Comparison of ENCODE assay signal across 8 cellular contexts in genomic region chr13:75761373-75761772, GRCh38.
DNase-seq lines count a peak whose midpoint lies in the region; ATAC-seq, FAIRE-seq and TF ChIP-seq lines count a peak whose summit lies in the region.

No MANE protein-coding gene starts in this region.

- H3K27me3 ChIP-seq in cardiac muscle cell, result no peaks in the 10 kb centered on the region
- H3K27me3 ChIP-seq in Karpas-422 (ENCODE audit: low read length), result no peaks in the 10 kb centered on the region
- H3K27me3 ChIP-seq in SJCRH30, result no peaks in the 10 kb centered on the region

- peak overlapping the region; percentile 59 for H3K27ac ChIP-seq in cardiac muscle cell
- no peak overlapping the region for H3K27ac ChIP-seq in kidney (ENCODE audit: low read depth in 2 of 2, low read length in 2 of 2)
- peak overlapping the region; percentile 56 for H3K27ac ChIP-seq in urinary bladder (ENCODE audit: low read depth)
- no peak overlapping the region for H3K27ac ChIP-seq in Karpas-422 (ENCODE audit: low read length)
- no peak overlapping the region for H3K27ac ChIP-seq in SJCRH30

- H3K4me1 Mint-ChIP-seq in activated B cell treated with CpG ODN at 0.5 μM for 24 hours, result peaks cover 27% of the 10 kb centered on the region

- no peak overlapping the region for H3K4me2 ChIP-seq in Karpas-422 (ENCODE audit: low read depth, low read length, poor library complexity, severe bottlenecking)

- H3K9me3 ChIP-seq in cardiac muscle cell (ENCODE audit: low read depth) (no peaks in the 10 kb centered on the region), kidney (ENCODE audit: control insufficient read depth in 1 of 2, low read length in 2 of 2) (no peaks in the 10 kb centered on the region), Karpas-422 (ENCODE audit: low read length) (no peaks in the 10 kb centered on the region), SJCRH30 (replicated peaks) (0 out of 2 replicates have a peak, but pooled peaks cover 3% of the 10 kb centered on the region)

- H3K9me3 Mint-ChIP-seq in activated B cell treated with CpG ODN at 0.5 μM for 24 hours, result no peaks in the 10 kb centered on the region

- no peaks in the 10 kb centered on the region for H3K36me3 Mint-ChIP-seq in activated B cell treated with CpG ODN at 0.5 μM for 24 hours (ENCODE audit: low read depth)

- no peak for FAIRE-seq in kidney (lab: Jason Lieb, UNC)

- intact Hi-C loops in left ventricle myocardium superior (cut with micrococcal nuclease), result loop anchor here (5.0 kb wide), 1 partner anchor 36 kb away; no protein-coding TSS in a partner anchor
- intact Hi-C loops in activated B cell treated with CpG ODN at 0.5 μM for 24 hours (cut with micrococcal nuclease), result no loop called here
- intact Hi-C loops in kidney (cut with DNase I), result no loop called here

- TF ChIP-seq CTCF in cardiac muscle cell (IDR thresholded peaks at IDR 0.05; ENCODE audit: low read depth, low read length) (no peak), activated B cell treated with CpG ODN at 0.5 μM for 24 hours (IDR thresholded peaks at IDR 0.05) (no peak), kidney (IDR thresholded peaks at IDR 0.05; ENCODE audit: borderline replicate concordance, extremely low read depth, insufficient read depth) (no peak)

- no peaks in the 10 kb centered on the region for H4K20me1 ChIP-seq in Karpas-422 (ENCODE audit: insufficient read depth, low read depth, low read length)

- ATAC-seq in left ventricle myocardium superior, result no peak
- ATAC-seq in activated B cell treated with CpG ODN at 0.5 μM for 24 hours (ENCODE audit: low read depth), result no peak

- POLR2A ChIA-PET in activated B cell treated with CpG ODN at 0.5 μM for 24 hours (lab: Charles Lee), result interaction anchor here (1.0 kb wide), 1 partner anchor 223 kb away, joined by 3 read pairs; no protein-coding TSS in a partner anchor

- H3K36me3 ChIP-seq in cardiac muscle cell (no peaks in the 10 kb centered on the region), kidney (ENCODE audit: control insufficient read depth in 1 of 2, insufficient read depth in 2 of 2, low read length in 2 of 2) (no peaks in the 10 kb centered on the region), urinary bladder (ENCODE audit: insufficient read depth) (no peaks in the 10 kb centered on the region), Karpas-422 (ENCODE audit: insufficient read depth, low read length) (no peaks in the 10 kb centered on the region), SJCRH30 (no peaks in the 10 kb centered on the region)

- DNase-seq in cardiac muscle cell (ENCODE audit: low read depth in 1 of 2, low spot score in 1 of 2) (no peak), left ventricle myocardium superior (no peak), activated B cell treated with CpG ODN at 0.5 μM for 24 hours (no peak), kidney (no peak), Karpas-422 (no peak), middle frontal gyrus (ENCODE audit: extremely low spot score, low spot score) (no peak), SJCRH30 (no peak)

- no peak overlapping the region for H3K27ac Mint-ChIP-seq in activated B cell treated with CpG ODN at 0.5 μM for 24 hours

- no peak overlapping the region for H2AFZ ChIP-seq in Karpas-422 (ENCODE audit: low read length)

- H3K27me3 Mint-ChIP-seq in activated B cell treated with CpG ODN at 0.5 μM for 24 hours, result no peaks in the 10 kb centered on the region

- H3K79me2 ChIP-seq in Karpas-422 (ENCODE audit: low read length), result no peaks in the 10 kb centered on the region

- peak overlapping the region; percentile 55 to 76 for H3K9ac ChIP-seq in kidney (ENCODE audit: low read length in 2 of 2)
- no peak overlapping the region for H3K9ac ChIP-seq in Karpas-422 (ENCODE audit: low read length)

- peak overlapping the region; percentile 75 for H3K4me3 Mint-ChIP-seq in activated B cell treated with CpG ODN at 0.5 μM for 24 hours

- H3K4me3 ChIP-seq in cardiac muscle cell, result peak overlapping the region; percentile 12
- peak overlapping the region; percentile 48 to 63 for H3K4me3 ChIP-seq in kidney (ENCODE audit: low read length in 2 of 2)
- H3K4me3 ChIP-seq in urinary bladder (ENCODE audit: low read depth, low read length), result peak overlapping the region; percentile 39
- H3K4me3 ChIP-seq in Karpas-422 (ENCODE audit: low read length), result no peak overlapping the region
- H3K4me3 ChIP-seq in SJCRH30, result no peak overlapping the region

- H3K9me2 ChIP-seq in Karpas-422 (replicated peaks; ENCODE audit: insufficient read depth, low read length), result no peaks in the 10 kb centered on the region

- 67% methylated on average over 3 of the region's 3 CpGs for WGBS in urinary bladder

- H3K4me1 ChIP-seq in cardiac muscle cell (ENCODE audit: low read depth), result peaks cover 5% of the 10 kb centered on the region
- peaks cover 7 to 30% of the 10 kb centered on the region in 2 donors for H3K4me1 ChIP-seq in kidney (ENCODE audit: control insufficient read depth in 1 of 2, insufficient read depth in 1 of 2, low read depth in 1 of 2, low read length in 2 of 2)
- peaks cover 2% of the 10 kb centered on the region for H3K4me1 ChIP-seq in urinary bladder (ENCODE audit: insufficient read depth)
- H3K4me1 ChIP-seq in Karpas-422 (ENCODE audit: low read length), result 0 out of 2 replicates have a peak, but pooled peaks cover 3% of the 10 kb centered on the region
- no peaks in the 10 kb centered on the region for H3K4me1 ChIP-seq in SJCRH30

- CTCF ChIA-PET in activated B cell treated with CpG ODN at 0.5 μM for 24 hours (lab: Charles Lee), result interaction anchor here (2.3 kb wide), 1 partner anchor 65 kb away, joined by 10 read pairs; no protein-coding TSS in a partner anchor

Comparison
In these comparisons a context has a peak if more than half of its experiments do, and no peak if none do; other contexts are left out.
1. H3K27ac ChIP-seq: peak in cardiac muscle cell (single experiment) and urinary bladder (single experiment); none in kidney (0 of 2), Karpas-422 (single experiment) and SJCRH30 (single experiment).
2. H3K4me3 ChIP-seq: peak in cardiac muscle cell (single experiment), kidney (2 of 2) and urinary bladder (single experiment); none in Karpas-422 (single experiment) and SJCRH30 (single experiment).